8 cellular contexts compared by ENCODE assay signal in genomic region chr1:100443739-100444571, GRCh38.
DNase-seq lines count a peak whose midpoint lies in the region; ATAC-seq and TF ChIP-seq lines count a peak whose summit lies in the region.

No MANE protein-coding gene starts in this region.

- ATAC-seq in GM18502 (IDR thresholded peaks at IDR 0.05; ENCODE audit: poor library complexity, unreplicated experiment): peak; percentile 72
- ATAC-seq in GM21737 (IDR thresholded peaks at IDR 0.05; ENCODE audit: unreplicated experiment): peak; percentile 65
- ATAC-seq in stimulated activated naive CD8-positive, alpha-beta T cell treated with anti-CD3 and anti-CD28 coated beads, Interleukin-15, Interleukin-2, amounts not matched to agents 100 U/mL and 50 U/mL, for 24 hours: peak; percentile 83
- no peak for ATAC-seq in HG03457 (IDR thresholded peaks at IDR 0.05; ENCODE audit: unreplicated experiment)

- POLR2A ChIA-PET in OCI-LY7 (lab: Charles Lee): interaction anchor here (0.7 kb wide), 1 partner anchor 134 kb away, joined by 5 read pairs; no protein-coding TSS in a partner anchor
- POLR2A ChIA-PET in HEK293T (lab: Yijun Ruan, JAX): no interaction called here

- H3K27me3 ChIP-seq in esophagus squamous epithelium: no peaks in the 10 kb centered on the region

- TF ChIP-seq POLR2A in esophagus squamous epithelium (IDR thresholded peaks at IDR 0.05): peak in 1 of 4 donors; percentile 37

- H2AFZ ChIP-seq in OCI-LY7 (ENCODE audit: low read length): peak overlapping the region; percentile 69; the same call in 1 of the 2 replicates

- H3K4me1 ChIP-seq in OCI-LY7 (ENCODE audit: insufficient read depth, low read length, poor library complexity, severe bottlenecking): peaks cover 18% of the 10 kb centered on the region
- H3K4me1 ChIP-seq in esophagus squamous epithelium: peaks cover 0 to 5% (median 0%) of the 10 kb centered on the region in 3 donors

- DNase-seq in OCI-LY7 (ENCODE audit: low spot score): peak; percentile 33
- DNase-seq in esophagus squamous epithelium (lab: John Stamatoyannopoulos, UW): no peak
- peak; percentile 20 for DNase-seq in stimulated activated naive CD8-positive, alpha-beta T cell treated with anti-CD3 and anti-CD28 coated beads, Interleukin-15, Interleukin-2, amounts not matched to agents 100 U/mL and 50 U/mL, for 24 hours
- no peak for DNase-seq in HEK293T (ENCODE audit: extremely low spot score)
- DNase-seq in NK-92 treated with Interleukin-12 subunit alpha and Interleukin-12 subunit beta, amount 100 ng/mL, for 24 hours (lab: John Stamatoyannopoulos, UW): no peak

- TF ChIP-seq CTCF in OCI-LY7 (conservative IDR thresholded peaks at IDR 0.05; ENCODE audit: low read length): no peak
- no peak for TF ChIP-seq CTCF in esophagus squamous epithelium (IDR thresholded peaks at IDR 0.05)

- H3K27ac ChIP-seq in OCI-LY7 (ENCODE audit: low read depth, low read length, poor library complexity, severe bottlenecking): no peak overlapping the region
- H3K27ac ChIP-seq in esophagus squamous epithelium: peak overlapping the region; percentile 7 to 66 (median 44)

- H3K4me2 ChIP-seq in OCI-LY7 (ENCODE audit: low read length): peak overlapping the region; percentile 58

- no peaks in the 10 kb centered on the region for H3K79me2 ChIP-seq in OCI-LY7 (ENCODE audit: insufficient read depth, low read depth, low read length)

- H4K20me1 ChIP-seq in OCI-LY7 (ENCODE audit: insufficient read depth, low read length): no peaks in the 10 kb centered on the region

- intact Hi-C loops in OCI-LY7 (cut with micrococcal nuclease; ENCODE audit: unreplicated experiment) (no loop called here), esophagus squamous epithelium (cut with DNase I) (no loop called here)

- WGBS in esophagus squamous epithelium, 2 donors: 68 to 73% methylated on average over 8 of the region's 8 CpGs

- no TSS peak for BruUV-seq in OCI-LY7 (replicated peaks; lab: Mats Ljungman, UMichigan)

- H3K36me3 ChIP-seq in OCI-LY7 (ENCODE audit: insufficient read depth, low read length): no peaks in the 10 kb centered on the region
- H3K36me3 ChIP-seq in esophagus squamous epithelium: no peaks in the 10 kb centered on the region

- no peaks in the 10 kb centered on the region for H3K9me3 ChIP-seq in OCI-LY7 (ENCODE audit: low read length)
- H3K9me3 ChIP-seq in esophagus squamous epithelium: no peaks in the 10 kb centered on the region

- H3K9me2 ChIP-seq in OCI-LY7 (ENCODE audit: insufficient read depth, low read length): no peaks in the 10 kb centered on the region

- H3K4me3 ChIP-seq in OCI-LY7 (ENCODE audit: low read depth, low read length, poor library complexity, severe bottlenecking): peak overlapping the region; percentile 24
- no peak overlapping the region for H3K4me3 ChIP-seq in esophagus squamous epithelium

- CTCF ChIA-PET in OCI-LY7 (lab: Charles Lee; ENCODE audit: unreplicated experiment): interaction anchor here (0.7 kb wide), 1 partner anchor 43 kb away, joined by 3 read pairs; no protein-coding TSS in a partner anchor
- CTCF ChIA-PET in HEK293T (lab: Yijun Ruan, JAX): interaction anchor here (0.7 to 2.8 kb wide), 3 partner anchors 16 to 440 kb away, joined by 3 to 6 read pairs (median 4); no protein-coding TSS in a partner anchor

TF ChIP-seq in HEK293T, 16 proteins besides CTCF, POLR2A, EP300 and RAD21:
- TF ChIP-seq BHLHE40 (IDR thresholded peaks at IDR 0.05; ENCODE audit: borderline replicate concordance) (no peak), ZNF384 (IDR thresholded peaks at IDR 0.05) (no peak), NFRKB (IDR thresholded peaks at IDR 0.05) (no peak), PKNOX1 (IDR thresholded peaks at IDR 0.05) (no peak), SP1 (IDR thresholded peaks at IDR 0.05) (no peak), TARDBP (IDR thresholded peaks at IDR 0.05) (no peak), SUZ12 (IDR thresholded peaks at IDR 0.05) (no peak), FOXM1 (IDR thresholded peaks at IDR 0.05; ENCODE audit: borderline replicate concordance) (no peak), L3MBTL2 (conservative IDR thresholded peaks at IDR 0.05) (no peak), HDGF (IDR thresholded peaks at IDR 0.05; ENCODE audit: borderline replicate concordance) (no peak), LEF1 (IDR thresholded peaks at IDR 0.05; ENCODE audit: borderline replicate concordance) (no peak), FOXK2 (IDR thresholded peaks at IDR 0.05) (no peak), ELF4 (IDR thresholded peaks at IDR 0.05) (no peak)

Comparison
In these comparisons a context has a peak if more than half of its experiments do, and no peak if none do; other contexts are left out.
1. DNase-seq: peak in OCI-LY7 (single experiment) and stimulated activated naive CD8-positive, alpha-beta T cell treated with anti-CD3 and anti-CD28 coated beads, Interleukin-15, Interleukin-2, amounts not matched to agents 100 U/mL and 50 U/mL, for 24 hours (single experiment); none in esophagus squamous epithelium (single experiment), HEK293T (single experiment) and NK-92 treated with Interleukin-12 subunit alpha and Interleukin-12 subunit beta, amount 100 ng/mL, for 24 hours (single experiment).